ENCODE assay signal across 8 cellular contexts in genomic region chr12:42482820-42483533, GRCh38.
DNase-seq lines count a peak whose midpoint lies in the region; ATAC-seq and TF ChIP-seq lines count a peak whose summit lies in the region.

No MANE protein-coding gene starts in this region.

- POLR2A ChIA-PET in T-cell (lab: Charles Lee) = interaction anchor here in 1 of 2 donors (0.7 kb wide), 1 partner anchor 16 kb away, joined by 7 read pairs; no protein-coding TSS in a partner anchor

- under 1% methylated on average over 80 of the region's 80 CpGs for WGBS in HUES64
- whole genome bisulfite sequencing in hepatocyte (ENCODE audit: low lambda C conversion rate, missing lambda C conversion rate) = 1% methylated on average over 51 of the region's 80 CpGs

- peak overlapping the region; percentile 87 for H3K4me2 ChIP-seq in hepatocyte

- no peak overlapping the region for H3K27ac Mint-ChIP-seq in T-cell

- H3K4me1 Mint-ChIP-seq in T-cell = peaks cover 11 to 19% (median 15%) of the 10 kb centered on the region in 3 donors

- intact Hi-C loops in sciatic nerve (cut with DNase I) = loop anchor here (10.0 kb wide), 1 partner anchor 82 kb away; no protein-coding TSS in a partner anchor

- H3K27me3 ChIP-seq in HUES64 (ENCODE audit: insufficient read depth, low read length) = peaks cover 60% of the 10 kb centered on the region
- no peaks in the 10 kb centered on the region for H3K27me3 ChIP-seq in hepatocyte

- no peaks in the 10 kb centered on the region for H3K36me3 Mint-ChIP-seq in T-cell

- H3K9ac ChIP-seq in HUES64 (ENCODE audit: low read depth, low read length) = peak overlapping the region; percentile 80

- H3K36me3 ChIP-seq in HUES64 (ENCODE audit: insufficient read depth, low read length) = no peaks in the 10 kb centered on the region
- H3K36me3 ChIP-seq in hepatocyte (replicated peaks; ENCODE audit: insufficient read depth, low read depth) = no peaks in the 10 kb centered on the region

- peaks cover 26% of the 10 kb centered on the region for H4K20me1 ChIP-seq in hepatocyte (ENCODE audit: insufficient read depth, poor library complexity, severe bottlenecking)

- peak overlapping the region; percentile 88 for H2AFZ ChIP-seq in hepatocyte

- H3K4me1 ChIP-seq in HUES64 (ENCODE audit: insufficient read depth, low read length) (peaks cover 52% of the 10 kb centered on the region), hepatocyte (ENCODE audit: insufficient read depth) (peaks cover 20% of the 10 kb centered on the region)

- in situ Hi-C loops in astrocyte of the cerebellum (cut with HindIII; ENCODE audit: low sequenced_read_pairs) = loop anchor here (25.0 kb wide), 1 partner anchor 804 kb away; no protein-coding TSS in a partner anchor

- ATAC-seq in GM21576 (IDR thresholded peaks at IDR 0.05; ENCODE audit: unreplicated experiment) = peak; percentile 77
- ATAC-seq in T-cell (replicated peaks in 1 of 4) = peak; percentile 57 to 74 (median 70)
- ATAC-seq in sciatic nerve = peak; percentile 90

- DNase-seq in GM03348 (ENCODE audit: low spot score) = peak; percentile 93
- peak in 20 of 34 experiments; percentile 3 to 48 (median 24) for DNase-seq in T-cell
- no peak for DNase-seq in astrocyte of the cerebellum (ENCODE audit: low read depth)
- DNase-seq in hepatocyte (ENCODE audit: low spot score) = peak; percentile 91
- peak; percentile 86 for DNase-seq in sciatic nerve (ENCODE audit: low spot score)
- DNase-seq in SKM-1 (lab: John Stamatoyannopoulos, UW; ENCODE audit: unreplicated experiment) = no peak

- peaks cover 61 to 74% of the 10 kb centered on the region in 2 donors for H3K27me3 Mint-ChIP-seq in T-cell

- H3K79me2 ChIP-seq in hepatocyte = peaks cover 80% of the 10 kb centered on the region

- CTCF ChIA-PET in T-cell (lab: Charles Lee) = interaction anchor here in 1 of 2 donors (0.6 kb wide), 1 partner anchor 537 kb away, joined by 7 read pairs; no protein-coding TSS in a partner anchor

- H3K9me3 ChIP-seq in HUES64 (ENCODE audit: insufficient read depth, low read depth, low read length) (no peaks in the 10 kb centered on the region), hepatocyte (ENCODE audit: low read depth) (no peaks in the 10 kb centered on the region)

- H3K9me3 Mint-ChIP-seq in T-cell = no peaks in the 10 kb centered on the region

- H3K4me3 Mint-ChIP-seq in T-cell = peak overlapping the region; percentile 70 to 89 (median 80)

- peak overlapping the region; percentile 94; the same call in 1 of the 2 replicates for H3K27ac ChIP-seq in HUES64 (ENCODE audit: low read depth, low read length)
- peak overlapping the region; percentile 84 for H3K27ac ChIP-seq in hepatocyte

- TF ChIP-seq CTCF in astrocyte of the cerebellum (IDR thresholded peaks at IDR 0.05; ENCODE audit: low read depth, low read length, missing control alignments) (peak; percentile 86), hepatocyte (IDR thresholded peaks at IDR 0.05; ENCODE audit: poor library complexity) (peak; percentile 95)

- H3K4me3 ChIP-seq in HUES64 (ENCODE audit: low read length) (peak overlapping the region; percentile 81), astrocyte of the cerebellum (ENCODE audit: low read depth, low read length) (peak overlapping the region; percentile 66), hepatocyte (peak overlapping the region; percentile 95)

- no peaks in the 10 kb centered on the region for H3K9me2 ChIP-seq in hepatocyte (replicated peaks; ENCODE audit: insufficient read depth)

Comparison
In these comparisons a context has a peak if more than half of its experiments do, and no peak if none do; other contexts are left out.
1. DNase-seq: peak in GM03348 (single experiment), T-cell (20 of 34), hepatocyte (single experiment) and sciatic nerve (single experiment); none in astrocyte of the cerebellum (single experiment) and SKM-1 (single experiment).
2. Peak in every context shown above with its lines, with median percentiles within 50 percentile points of each other: ATAC-seq and H3K4me3 ChIP-seq.